Comparison of ENCODE assay signal across 34 cellular contexts in genomic region chr11:101563166-101563565, GRCh38. TPM values are rescaled to one million over a fixed set of nuclear protein-coding genes. Genes with fewer than 3 reads are reported as not detected.
"Had no signal": no experiment of that assay in that cellular context is flagged by ENCODE, and none has a peak within 500 bp of the region (broad histone marks: within the 10 kb centered on the region; RNA-seq: fewer than 3 reads in every experiment).

No MANE protein-coding gene starts in this region.

- H3K27me3 ChIP-seq: adrenal gland, body of pancreas, cardiac muscle cell had no signal

- H3K4me1 ChIP-seq: adrenal gland, body of pancreas had no signal

- H3K9me3 ChIP-seq: adrenal gland, body of pancreas had no signal

- H3K4me3 ChIP-seq: adrenal gland, body of pancreas, cardiac muscle cell had no signal

- H3K36me3 ChIP-seq: adrenal gland, cardiac muscle cell had no signal

- FAIRE-seq: astrocyte, bronchial epithelial cell, TTC549 had no signal

- DNase-seq: activated B cell treated with CpG ODN at 0.5 μM for 24 hours; activated CD4-positive, alpha-beta memory T cell treated with anti-CD3 and anti-CD28 coated beads for 36 hours; activated CD4-positive, alpha-beta T cell treated with anti-CD3 and anti-CD28 coated beads for 4 hours; activated CD4-positive, alpha-beta T cell treated with anti-CD3 and anti-CD28 coated beads, Interleukin-2, amount 10 ng/mL, durations not matched to agents 24 days and 14 days; activated CD4-positive, alpha-beta T cell treated with anti-CD3 and anti-CD28 coated beads, Interleukin-2, amount 50 U/mL, for 1 hour; activated CD4-positive, alpha-beta T cell treated with anti-CD3 and anti-CD28 coated beads, Interleukin-2, amount 50 U/mL, for 4 hours; activated CD4-positive, CD25-positive, alpha-beta regulatory T cell treated with anti-CD3 and anti-CD28 coated beads, Interleukin-2, amount 50 U/mL, for 72 hours; activated CD8-positive, alpha-beta memory T cell treated with anti-CD3 and anti-CD28 coated beads, Interleukin-2, amount 50 U/mL, for 4 hours; activated CD8-positive, alpha-beta T cell treated with anti-CD3 and anti-CD28 coated beads for 36 hours; activated effector memory CD4-positive, alpha-beta T cell treated with Interleukin-2 at 50 U/mL for 16 hours; activated gamma-delta T cell; activated naive CD4-positive, alpha-beta T cell treated with anti-CD3 and anti-CD28 coated beads for 36 hours; activated naive CD4-positive, alpha-beta T cell treated with anti-CD3 and anti-CD28 coated beads, Interleukin-2, amount 50 U/mL, for 16 hours; activated naive CD8-positive, alpha-beta T cell treated with anti-CD3 and anti-CD28 coated beads for 36 hours; activated T-cell treated with anti-CD3 and anti-CD28 coated beads for 4 hours; activated T-cell treated with anti-CD3 and anti-CD28 coated beads, Interleukin-2, amount 50 U/mL, for 1 hour; activated T-cell treated with anti-CD3 and anti-CD28 coated beads, Interleukin-2, amount 50 U/mL, for 4 hours; adrenal gland; amniotic stem cell; aorta; body of pancreas; caudate nucleus; cerebellar nuclear complex; T-helper 1 cell; T-helper 2 cell; T-helper 9 cell had no signal

- H3K27ac ChIP-seq: adrenal gland, body of pancreas, cardiac muscle cell, VCaP had no signal

RNA-seq across cellular contexts. Expression of gene TRPC6, which starts 20.6 kb away (rescaled TPM):
- total RNA-seq: activated B cell treated with CpG ODN at 0.5 μM for 24 hours; activated CD4-positive, alpha-beta memory T cell treated with anti-CD3 and anti-CD28 coated beads for 36 hours; activated CD4-positive, alpha-beta T cell treated with anti-CD3 and anti-CD28 coated beads, Interleukin-2, amount 10 ng/mL, durations not matched to agents 24 days and 14 days; activated CD8-positive, alpha-beta memory T cell treated with anti-CD3 and anti-CD28 coated beads for 36 hours; activated CD8-positive, alpha-beta T cell treated with anti-CD3 and anti-CD28 coated beads for 36 hours; activated naive CD4-positive, alpha-beta T cell treated with anti-CD3 and anti-CD28 coated beads for 36 hours; activated naive CD4-positive, alpha-beta T cell treated with anti-CD3 and anti-CD28 coated beads, Interleukin-2, amount 50 U/mL, for 72 hours; activated naive CD8-positive, alpha-beta T cell treated with anti-CD3 and anti-CD28 coated beads for 36 hours; activated T-cell treated with anti-CD3 and anti-CD28 coated beads, Interleukin-2, amount 50 U/mL, for 4 hours; activated T-helper 2 cell treated with anti-CD3 and anti-CD28 coated beads, Interferon-gamma antibody, Interleukin-2, Interleukin-4, amounts not matched to agents 10 μg/mL and 5 μg/mL and 100 μg/mL, durations not matched to agents 14 hours and 24 hours and 36 hours; cardiac muscle cell had no signal
- polyA plus RNA-seq: cardiac muscle cell had no signal
